23 cellular contexts compared by ENCODE assay signal in the genomic region with DNA sequence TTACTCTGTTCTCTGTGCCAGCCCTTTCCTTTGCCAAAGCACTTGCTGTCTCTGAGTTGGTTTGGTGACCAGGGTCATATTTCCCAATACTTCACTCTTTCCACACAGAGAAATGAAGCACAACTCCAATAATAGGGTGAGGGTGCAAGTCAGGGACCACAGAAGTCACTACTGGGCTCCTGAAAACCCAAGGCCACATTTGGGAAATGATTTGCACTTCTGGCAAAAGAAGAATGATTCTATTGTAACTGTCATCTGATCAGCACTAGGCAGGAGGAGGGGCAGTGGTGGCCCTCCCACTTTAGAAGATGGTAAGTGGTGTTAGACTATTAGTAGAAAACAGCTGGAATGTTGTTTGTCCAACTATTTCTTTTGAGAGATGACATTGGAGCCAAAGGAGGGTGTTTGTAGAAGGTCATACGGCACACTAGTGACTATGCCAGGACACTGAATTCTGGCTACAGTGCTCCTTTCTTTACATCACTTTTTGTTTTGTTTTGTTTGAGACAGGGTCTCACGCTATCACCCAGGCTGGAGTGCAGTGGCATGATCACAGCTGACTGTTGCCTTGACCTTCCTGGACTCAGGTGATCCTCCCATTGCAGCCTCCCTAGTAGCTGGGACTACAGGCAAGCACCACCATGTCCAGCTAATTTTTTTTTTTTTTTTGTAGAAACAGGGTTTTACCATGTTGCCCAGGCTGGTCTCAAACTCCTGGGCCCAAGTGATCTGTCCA. TPM values are rescaled to one million over a fixed set of nuclear protein-coding genes. Genes with fewer than 3 reads are reported as not detected.
DNase-seq lines count a peak whose midpoint lies in the region; ATAC-seq and TF ChIP-seq lines count a peak whose summit lies in the region.
"Had no signal": no experiment of that assay in that cellular context is flagged by ENCODE, and none has a peak within 500 bp of the region (broad histone marks: within the 10 kb centered on the region; RNA-seq: fewer than 3 reads in every experiment).

No MANE protein-coding gene starts in this region.

- DNase-seq in NCI-H1694 treated with DMSO at 0.1 percent for 48 hours (lab: John Stamatoyannopoulos, UW) (peak; percentile 55), NCI-H1694 (lab: John Stamatoyannopoulos, UW) (no peak), SK-MEL-5 (ENCODE audit: low read depth, low spot score) (peak; percentile 75), inferior parietal cortex (ENCODE audit: extremely low spot score) (peak; percentile 76), sciatic nerve (ENCODE audit: low spot score) (no peak), mucosa of descending colon (no peak)
- DNase-seq: 8988T; activated CD4-positive, alpha-beta memory T cell treated with anti-CD3 and anti-CD28 coated beads for 36 hours; activated CD4-positive, CD25-positive, alpha-beta regulatory T cell; activated naive CD8-positive, alpha-beta T cell treated with anti-CD3 and anti-CD28 coated beads, Interleukin-2, amount 10 ng/mL, durations not matched to agents 7 days and 5 days; CD8-positive, alpha-beta memory T cell; HFFc6; KG1; left cardiac atrium; MV-4-11; NCI-H187 treated with DMSO at 0.1 percent for 48 hours; NCI-H510A treated with DMSO at 0.1 percent for 48 hours; nephron progenitor cell; stimulated activated CD4-positive, alpha-beta T cell treated with anti-CD3 and anti-CD28 coated beads, Interleukin-1b, Interleukin-23, amount 100 ng/mL, for 48 hours had no signal

- intact Hi-C loops in sciatic nerve (cut with DNase I), result no loop called here
- intact Hi-C loops in mucosa of descending colon (cut with DNase I, micrococcal nuclease), result no loop called here

- ATAC-seq in sciatic nerve (peak; percentile 82), GM19351 (IDR thresholded peaks at IDR 0.05; ENCODE audit: unreplicated experiment) (no peak), GM19035 (IDR thresholded peaks at IDR 0.05; ENCODE audit: unreplicated experiment) (no peak), mucosa of descending colon (no peak)

- H3K9me3 ChIP-seq in mucosa of descending colon, result peaks cover 11% of the 10 kb centered on the region
- H3K9me3 ChIP-seq: esophagus muscularis mucosa, thoracic aorta had no signal

- TF ChIP-seq CTCF in mucosa of descending colon (IDR thresholded peaks at IDR 0.05), result no peak

- no peak overlapping the region for H3K4me3 ChIP-seq in mucosa of descending colon
- H3K4me3 ChIP-seq: esophagus muscularis mucosa, thoracic aorta had no signal

- in situ Hi-C loops in SK-MEL-5 (cut with HindIII; ENCODE audit: low pct_unique_long_range_greater_than_20kb, low sequenced_read_pairs), result no loop called here

- H3K4me1 ChIP-seq in mucosa of descending colon (ENCODE audit: low read depth), result no peaks in the 10 kb centered on the region

- H3K36me3 ChIP-seq in mucosa of descending colon (ENCODE audit: low read depth), result no peaks in the 10 kb centered on the region
- H3K36me3 ChIP-seq: esophagus muscularis mucosa, thoracic aorta had no signal

RNA-seq across cellular contexts. Expression of gene HADH, which starts 10.8 kb away (rescaled TPM):
- total RNA-seq in SK-MEL-5 (2014; rRNA removed; shearing (Covaris generic)), result 8.1 and 10.4 TPM in 2 replicates
- polyA plus RNA-seq in SK-MEL-5 (2015; cell fraction: cytosol; rRNA removed), result 49.1 and 53.3 TPM in 2 replicates
- 51.3 and 56.6 TPM in 2 replicates for polyA plus RNA-seq in SK-MEL-5 (2015; cell fraction: nucleus; rRNA removed)
- 39.5 TPM for total RNA-seq in sciatic nerve
- total RNA-seq in mucosa of descending colon, result 100 to 1,000 TPM in 2 of 3 donors, 10 to 100 TPM in 1; 76.7 to 151 (median 103) TPM

RNA-seq across cellular contexts. Expression of gene CYP2U1, which starts 47.5 kb away (rescaled TPM):
- total RNA-seq in SK-MEL-5 (2014; rRNA removed; shearing (Covaris generic)), result 8.6 and 9.5 TPM in 2 replicates
- 6.0 and 7.2 TPM in 2 replicates for polyA plus RNA-seq in SK-MEL-5 (2015; cell fraction: cytosol; rRNA removed)
- 4.1 and 4.6 TPM in 2 replicates for polyA plus RNA-seq in SK-MEL-5 (2015; cell fraction: nucleus; rRNA removed)
- 27.9 TPM for total RNA-seq in sciatic nerve
- 10 to 100 TPM in 1 of 3 donors, 1 to 10 TPM in 2; 3.4 to 10.5 (median 3.4) TPM for total RNA-seq in mucosa of descending colon

Comparison
In these comparisons a context has a peak if more than half of its experiments do, and no peak if none do; other contexts are left out.
1. DNase-seq: peak in NCI-H1694 treated with DMSO at 0.1 percent for 48 hours (single experiment), SK-MEL-5 (single experiment) and inferior parietal cortex (single experiment); none in NCI-H1694 (single experiment), sciatic nerve (single experiment) and mucosa of descending colon (0 of 3).